8 cellular contexts compared by ENCODE assay signal in genomic region chr3:23872330-23872729, GRCh38.
"Had no signal": no experiment of that assay in that cellular context is flagged by ENCODE, and none has a peak within 500 bp of the region (broad histone marks: within the 10 kb centered on the region; RNA-seq: fewer than 3 reads in every experiment).

No MANE protein-coding gene starts in this region.

- FAIRE-seq: G401.6, GM12878, GM12891, GM12892, GM18507, GM19239 had no signal

- ATAC-seq: GM12878 had no signal

- H3K4me3 ChIP-seq: GM12878 had no signal

- DNase-seq: GDM1, GF-D8 had no signal
